ENCODE assay signal across 8 cellular contexts in the genomic region with DNA sequence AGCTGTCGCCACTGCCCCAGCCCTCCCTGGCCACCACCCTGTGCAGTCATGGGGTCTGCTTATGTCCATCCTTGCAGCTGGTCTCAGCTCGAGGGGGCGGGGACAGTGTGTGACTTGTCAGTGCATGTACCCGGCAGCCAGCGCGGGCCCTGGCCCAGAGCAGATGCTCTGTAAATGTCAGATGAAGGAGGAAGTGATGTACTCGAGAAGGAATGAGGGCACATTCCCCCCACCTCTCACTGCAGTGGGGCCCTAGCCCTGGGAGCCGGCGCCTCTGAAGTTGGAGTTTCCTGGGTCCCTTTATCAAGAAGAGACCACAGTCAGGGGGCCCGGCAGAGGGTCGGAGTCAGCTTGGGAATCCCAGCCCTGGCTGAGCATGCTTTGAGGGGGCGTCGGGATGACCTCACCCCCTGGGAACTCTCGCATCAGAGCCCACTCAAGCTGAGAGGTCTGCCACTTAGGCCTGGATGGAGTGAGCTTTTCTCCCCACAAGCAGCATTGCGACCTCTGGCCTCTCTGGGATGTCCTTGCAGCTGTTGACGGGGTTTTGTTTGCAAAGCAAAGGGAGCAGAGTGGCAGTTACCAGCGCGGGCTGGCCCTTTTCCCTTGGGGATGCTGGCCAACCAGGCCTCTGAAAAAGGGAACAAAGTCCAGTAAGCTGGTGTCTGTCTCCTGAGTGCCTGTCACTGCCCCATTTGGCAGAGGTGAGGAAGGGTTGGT. TPM values are rescaled to one million over a fixed set of nuclear protein-coding genes. Genes with fewer than 3 reads are reported as not detected.
A peak's percentile ranks its signal among the peaks of the same experiment; 100 is the strongest.
DNase-seq lines count a peak whose midpoint lies in the region; ATAC-seq, FAIRE-seq and TF ChIP-seq lines count a peak whose summit lies in the region.

No MANE protein-coding gene starts in this region.

- peak overlapping the region; percentile 89 for H2BK5ac ChIP-seq in IMR-90 (ENCODE audit: low read depth, low read length, poor library complexity, severe bottlenecking)

- H2BK15ac ChIP-seq in IMR-90 (ENCODE audit: low read depth, low read length): peak overlapping the region; percentile 88; the same call in 2 of the 3 replicates

- H3K27me3 ChIP-seq in IMR-90 (ENCODE audit: control insufficient read depth, insufficient read depth, low read length) (no peaks in the 10 kb centered on the region), small intestine (ENCODE audit: control insufficient read depth in 2 of 2, insufficient read depth in 2 of 2, low read length in 2 of 2) (no peaks in the 10 kb centered on the region)

- peak overlapping the region; percentile 93 for H2BK20ac ChIP-seq in IMR-90 (ENCODE audit: low read depth, low read length)

- peak; percentile 89 for ATAC-seq in IMR-90 (ENCODE audit: low read depth)
- ATAC-seq in HG03378 (IDR thresholded peaks at IDR 0.05; ENCODE audit: unreplicated experiment): no peak

- no TSS peak for BruUV-seq in IMR-90 (replicated peaks; lab: Mats Ljungman, UMichigan)

- peak overlapping the region; percentile 52 for H3K9ac ChIP-seq in IMR-90 (ENCODE audit: low read depth, low read length)

- peak overlapping the region; percentile 82 for H3K14ac ChIP-seq in IMR-90 (replicated peaks; ENCODE audit: low read depth, low read length)

- TF ChIP-seq CTCF in 22Rv1 (IDR thresholded peaks at IDR 0.05): no peak
- TF ChIP-seq CTCF in IMR-90 (conservative IDR thresholded peaks at IDR 0.05; ENCODE audit: low read depth, low read length): 0 out of 2 replicates have a peak, but pooled peaks have one; percentile 11
- TF ChIP-seq CTCF in astrocyte of the spinal cord (IDR thresholded peaks at IDR 0.05; ENCODE audit: low read depth, low read length): no peak

- peak overlapping the region; percentile 83 for H3K56ac ChIP-seq in IMR-90 (ENCODE audit: extremely low read depth, insufficient read depth, low read length)

- 0% methylated on average over 8 of the region's 18 CpGs; no CpG with 5 or more reads in 1 of the 2 experiments for WGBS in IMR-90 (ENCODE audit: extremely low coverage in 2 of 2, insufficient read length in 1 of 2), 2 experiments
- WGBS in small intestine, 3 donors: 9 to 23% (median 20%) methylated on average over 18 of the region's 18 CpGs

- dilution Hi-C loops in IMR-90 (cut with HindIII; ENCODE audit: low sequenced_read_pairs, unreplicated experiment): no loop called here

- H3K27ac ChIP-seq in 22Rv1 (peak overlapping the region; percentile 55), IMR-90 (ENCODE audit: insufficient read depth, low read length) (peak overlapping the region; percentile 91), small intestine (ENCODE audit: low read depth in 1 of 2, low read length in 1 of 2) (peak overlapping the region in 1 of 2 donors; percentile 85)

- H3K9me3 ChIP-seq in IMR-90 (ENCODE audit: control insufficient read depth, insufficient read depth, low read length) (peaks cover 6% of the 10 kb centered on the region), small intestine (ENCODE audit: control insufficient read depth, low read depth) (no peaks in the 10 kb centered on the region)

- TF ChIP-seq POLR2A in IMR-90 (IDR thresholded peaks at IDR 0.05; ENCODE audit: low read depth, low read length): peak; percentile 44; the same call in 1 of the 2 replicates

- DNase-seq in IMR-90 (peak; percentile 94), astrocyte of the spinal cord (ENCODE audit: low read depth, low spot score) (peak; percentile 64), iris pigment epithelial cell (ENCODE audit: low read depth) (peak; percentile 89), small intestine (peak; percentile 81)
- no peak for DNase-seq in activated T-cell treated with anti-CD3 and anti-CD28 coated beads, Interleukin-2, amount 50 U/mL, for 1 hour
- no peak for DNase-seq in central memory CD4-positive, alpha-beta T cell

- H3K23ac ChIP-seq in IMR-90 (ENCODE audit: low read depth, low read length): peak overlapping the region; percentile 94

- H3K4me1 ChIP-seq in IMR-90 (ENCODE audit: control insufficient read depth, insufficient read depth, low read length): peaks cover 40% of the 10 kb centered on the region
- H3K4me1 ChIP-seq in small intestine (ENCODE audit: control insufficient read depth in 2 of 2, insufficient read depth in 1 of 2, low read depth in 1 of 2, low read length in 1 of 2): peaks cover 0 to 7% of the 10 kb centered on the region in 2 donors

- in situ Hi-C loops in IMR-90 (cut with MboI; ENCODE audit: low sequenced_read_pairs): no loop called here
- in situ Hi-C loops in astrocyte of the spinal cord (cut with HindIII; ENCODE audit: low sequenced_read_pairs): no loop called here

- peak overlapping the region; percentile 97 for H3K4ac ChIP-seq in IMR-90 (ENCODE audit: low read depth, low read length)

- peak overlapping the region; percentile 87 for H4K91ac ChIP-seq in IMR-90 (ENCODE audit: insufficient read depth, low read depth, low read length)

- peak overlapping the region; percentile 82 for H4K5ac ChIP-seq in IMR-90 (ENCODE audit: low read depth, low read length)

- peak overlapping the region; percentile 85 for H2AK9ac ChIP-seq in IMR-90 (replicated peaks; ENCODE audit: low read depth, low read length, poor library complexity)

- H3K4me3 ChIP-seq in IMR-90 (ENCODE audit: insufficient read depth, low read depth, low read length) (no peak overlapping the region), astrocyte of the spinal cord (ENCODE audit: low read depth, low read length) (no peak overlapping the region), small intestine (ENCODE audit: low read depth in 1 of 2, low read length in 2 of 2) (no peak overlapping the region)

- CTCF ChIA-PET in IMR-90 (lab: Yijun Ruan, JAX): interaction anchor here (1.2 to 1.4 kb wide), 3 partner anchors 12 to 55 kb away, joined by 3 to 4 read pairs (median 4); no protein-coding TSS in a partner anchor

- no peak for TF ChIP-seq RAD21 in IMR-90 (IDR thresholded peaks at IDR 0.05; ENCODE audit: low read length)

- POLR2A ChIA-PET in IMR-90 (lab: Charles Lee; ENCODE audit: unreplicated experiment): interaction anchor here (0.6 kb wide), 1 partner anchor 32 kb away, joined by 3 read pairs; no protein-coding TSS in a partner anchor

- H3K18ac ChIP-seq in IMR-90 (ENCODE audit: low read depth, low read length): peak overlapping the region; percentile 80

- H3K36me3 ChIP-seq in IMR-90 (ENCODE audit: control insufficient read depth, insufficient read depth, low read length) (no peaks in the 10 kb centered on the region; the same call in 1 of the 2 replicates), small intestine (ENCODE audit: control insufficient read depth in 2 of 2, insufficient read depth in 2 of 2, low read length in 2 of 2) (peaks cover 2 to 4% of the 10 kb centered on the region in 2 donors)

- H3K79me1 ChIP-seq in IMR-90 (ENCODE audit: low read depth in 1 of 2, low read length in 2 of 2): peaks cover 25 to 57% of the 10 kb centered on the region in 2 experiments; a peak in 3 of 4 replicates

- H2AK5ac ChIP-seq in IMR-90 (ENCODE audit: low read depth, low read length): peak overlapping the region; percentile 92

- H2AFZ ChIP-seq in IMR-90 (replicated peaks; ENCODE audit: low read length, poor library complexity): peak overlapping the region; percentile 91

- no peaks in the 10 kb centered on the region for H4K20me1 ChIP-seq in IMR-90 (ENCODE audit: insufficient read depth, low read length)

- peaks cover 24% of the 10 kb centered on the region for H3K9me1 ChIP-seq in IMR-90 (ENCODE audit: insufficient read depth, low read length)

- peak overlapping the region; percentile 45 to 94 for H4K8ac ChIP-seq in IMR-90 (ENCODE audit: low read depth in 2 of 2, low read length in 2 of 2)

- H2BK120ac ChIP-seq in IMR-90 (ENCODE audit: low read depth, low read length): peak overlapping the region; percentile 94

- peak overlapping the region; percentile 9; the same call in 1 of the 2 replicates for H3K4me2 ChIP-seq in IMR-90 (ENCODE audit: low read depth, low read length)

- intact Hi-C loops in IMR-90 (cut with micrococcal nuclease): loop anchor here (5.0 kb wide), 1 partner anchor 37 kb away; no protein-coding TSS in a partner anchor

- FAIRE-seq in small intestine (lab: Jason Lieb, UNC): no peak

TF ChIP-seq in IMR-90, 13 proteins besides CTCF, POLR2A, EP300 and RAD21:
- TF ChIP-seq MAZ (IDR thresholded peaks at IDR 0.05; ENCODE audit: borderline replicate concordance, low read depth, low read length) (no peak), SMC3 (IDR thresholded peaks at IDR 0.05; ENCODE audit: low read depth, low read length) (no peak; the same call in 1 of the 2 replicates), MXI1 (IDR thresholded peaks at IDR 0.05; ENCODE audit: borderline replicate concordance, low read depth, low read length) (peak; percentile 70; the same call in 1 of the 2 replicates), RCOR1 (IDR thresholded peaks at IDR 0.05; ENCODE audit: insufficient replicate concordance, low read length) (peak; percentile 6), NFE2L2 (IDR thresholded peaks at IDR 0.05; ENCODE audit: low read depth, low read length) (no peak), CHD1 (IDR thresholded peaks at IDR 0.05; ENCODE audit: low read depth, low read length) (no peak), FOS (IDR thresholded peaks at IDR 0.05; ENCODE audit: low read depth, low read length) (0 out of 2 replicates have a peak, but pooled peaks have one; percentile 12), BHLHE40 (IDR thresholded peaks at IDR 0.05; ENCODE audit: low read depth, low read length) (peak; percentile 50), RFX5 (IDR thresholded peaks at IDR 0.05; ENCODE audit: low read depth, low read length) (no peak)

RNA-seq across cellular contexts. Expression of a gene that starts 19.0 kb away (rescaled TPM):
- 1.8 and 1.9 TPM in 2 replicates for total RNA-seq in IMR-90 (2012; rRNA removed)
- 2.6 and 2.8 TPM in 2 replicates for polyA plus RNA-seq in IMR-90 (2012; rRNA removed)
- polyA plus RNA-seq in IMR-90 (2012; cell fraction: cytosol; rRNA removed): 1.6 and 1.9 TPM in 2 replicates
- 3.9 and 5.7 TPM in 2 replicates for polyA plus RNA-seq in IMR-90 (2012; cell fraction: nucleus; rRNA removed; ENCODE audit: low replicate concordance)
- 10 to 100 TPM in 1 of 3 donors, 1 to 10 TPM in 2; 2.7 to 17.8 (median 4.1) TPM for polyA plus RNA-seq in small intestine

Comparison
In these comparisons a context has a peak if more than half of its experiments do, and no peak if none do; other contexts are left out.
1. DNase-seq: peak in IMR-90 (single experiment), astrocyte of the spinal cord (single experiment), iris pigment epithelial cell (single experiment) and small intestine (single experiment); none in activated T-cell treated with anti-CD3 and anti-CD28 coated beads, Interleukin-2, amount 50 U/mL, for 1 hour (single experiment) and central memory CD4-positive, alpha-beta T cell (single experiment).